1 cellular context compared by ENCODE assay signal in genomic region chr1:115067460-115067859, GRCh38.
TF ChIP-seq lines count a peak whose summit lies in the region.

No MANE protein-coding gene starts in this region.

TF ChIP-seq in SK-N-SH, 30 proteins besides CTCF, POLR2A, EP300 and RAD21:
- no peak for TF ChIP-seq ZBTB33 (IDR thresholded peaks at IDR 0.05; ENCODE audit: borderline replicate concordance, low read depth)
- TF ChIP-seq MXI1 (IDR thresholded peaks at IDR 0.05; ENCODE audit: low read depth, low read length), result no peak
- no peak for TF ChIP-seq SIN3A (IDR thresholded peaks at IDR 0.05; ENCODE audit: borderline replicate concordance, low read depth, low read length)
- 0 out of 2 replicates have a peak, but pooled peaks have one; percentile 22 for TF ChIP-seq NFIC (IDR thresholded peaks at IDR 0.05; ENCODE audit: borderline replicate concordance)
- TF ChIP-seq ELF1 (IDR thresholded peaks at IDR 0.05), result no peak
- peak; percentile 22; the same call in 1 of the 2 replicates for TF ChIP-seq TCF12 (IDR thresholded peaks at IDR 0.05)
- no peak for TF ChIP-seq FOXJ3 (CRISPR knock-in tag; IDR thresholded peaks at IDR 0.05)
- no peak for TF ChIP-seq IRF3 (IDR thresholded peaks at IDR 0.05; ENCODE audit: low read depth, low read length)
- no peak for TF ChIP-seq GABPA (IDR thresholded peaks at IDR 0.05; ENCODE audit: low read depth)
- TF ChIP-seq MEF2A (IDR thresholded peaks at IDR 0.05; ENCODE audit: borderline replicate concordance, low read depth), result no peak
- no peak for TF ChIP-seq REST (IDR thresholded peaks at IDR 0.05; ENCODE audit: low read depth, low read length)
- no peak for TF ChIP-seq RFX5 (IDR thresholded peaks at IDR 0.05; ENCODE audit: low read length)
- 0 out of 2 replicates have a peak, but pooled peaks have one; percentile 14 for TF ChIP-seq FOSL2 (IDR thresholded peaks at IDR 0.05; ENCODE audit: borderline replicate concordance, low read depth)
- no peak for TF ChIP-seq NRF1 (IDR thresholded peaks at IDR 0.05; ENCODE audit: low read depth, low read length)
- TF ChIP-seq JUND (IDR thresholded peaks at IDR 0.05), result 0 out of 2 replicates have a peak, but pooled peaks have one; percentile 10
- no peak for TF ChIP-seq SMC3 (IDR thresholded peaks at IDR 0.05; ENCODE audit: low read depth, low read length)
- no peak for TF ChIP-seq GATA2 (CRISPR knock-in tag; IDR thresholded peaks at IDR 0.05)
- no peak for TF ChIP-seq RXRA (IDR thresholded peaks at IDR 0.05; ENCODE audit: borderline replicate concordance, low read depth)
TF ChIP-seq in SK-N-SH: peak in this region for 4.
